In genomic region chr4:1487761-1488160, GRCh38 we compare ENCODE assay signal across 1 cellular context.
TF ChIP-seq lines count a peak whose summit lies in the region.

No MANE protein-coding gene starts in this region.

TF ChIP-seq in HepG2, 621 proteins besides CTCF, POLR2A, EP300 and RAD21 (continued from another document):
- TF ChIP-seq ZNF142 (CRISPR knock-in tag; IDR thresholded peaks at IDR 0.05) (no peak), TEAD2 (CRISPR knock-in tag; IDR thresholded peaks at IDR 0.05) (no peak), ZNF180 (CRISPR knock-in tag; IDR thresholded peaks at IDR 0.05; ENCODE audit: borderline replicate concordance, low read depth) (no peak), ZNF292 (CRISPR knock-in tag; IDR thresholded peaks at IDR 0.05; ENCODE audit: borderline replicate concordance, low read depth) (no peak), PAXIP1 (CRISPR knock-in tag; conservative IDR thresholded peaks at IDR 0.05) (no peak), ZNF589 (CRISPR knock-in tag; conservative IDR thresholded peaks at IDR 0.05) (no peak), ZBTB49 (CRISPR knock-in tag; IDR thresholded peaks at IDR 0.05; ENCODE audit: borderline replicate concordance) (no peak), NR0B2 (CRISPR knock-in tag; IDR thresholded peaks at IDR 0.05) (no peak), FOXP1 (IDR thresholded peaks at IDR 0.05) (no peak), FOXP1 (CRISPR knock-in tag; IDR thresholded peaks at IDR 0.05) (no peak), ZSCAN5A (CRISPR knock-in tag; IDR thresholded peaks at IDR 0.05; ENCODE audit: borderline replicate concordance) (no peak), DR1 (CRISPR knock-in tag; IDR thresholded peaks at IDR 0.05) (no peak)
